In genomic region chr1:96346708-96347107, GRCh38 we compare ENCODE assay signal across 18 cellular contexts.
DNase-seq lines count a peak whose midpoint lies in the region; ATAC-seq, FAIRE-seq and TF ChIP-seq lines count a peak whose summit lies in the region.
"Had no signal": no experiment of that assay in that cellular context is flagged by ENCODE, and none has a peak within 500 bp of the region (broad histone marks: within the 10 kb centered on the region; RNA-seq: fewer than 3 reads in every experiment).

No MANE protein-coding gene starts in this region.

- H3K79me2 ChIP-seq in SK-N-SH (ENCODE audit: insufficient read depth) (no peaks in the 10 kb centered on the region), endothelial cell of umbilical vein (ENCODE audit: control insufficient read depth, insufficient read depth, low read length) (no peaks in the 10 kb centered on the region), smooth muscle cell (ENCODE audit: low read depth) (no peaks in the 10 kb centered on the region)

- H3K4me3 Mint-ChIP-seq in stimulated activated memory B cell treated with anti-CD40 and anti-IgM and Interleukin-4, amounts not matched to agents 10 μg/mL and 1 μg/mL and 100 μg/mL, for 72 hours: no peak overlapping the region
- H3K4me3 Mint-ChIP-seq: CD4-positive, CD25-positive, alpha-beta regulatory T cell; H9 had no signal

- H2AFZ ChIP-seq in SK-N-SH (ENCODE audit: low read depth) (no peak overlapping the region), endothelial cell of umbilical vein (ENCODE audit: low read depth, low read length) (no peak overlapping the region), smooth muscle cell (ENCODE audit: low read depth) (no peak overlapping the region)

- H3F3A ChIP-seq in SK-N-SH (replicated peaks; ENCODE audit: insufficient read depth): no peaks in the 10 kb centered on the region
- H3F3A ChIP-seq in smooth muscle cell (ENCODE audit: low read depth): no peaks in the 10 kb centered on the region

- POLR2A ChIA-PET in SK-N-SH (lab: Yijun Ruan, JAX) (no interaction called here), endothelial cell of umbilical vein (lab: Charles Lee) (no interaction called here)

- no peak overlapping the region for H3K4me2 ChIP-seq in SK-N-SH
- H3K4me2 ChIP-seq in endothelial cell of umbilical vein (ENCODE audit: insufficient read depth, low read length): no peak overlapping the region
- H3K4me2 ChIP-seq in smooth muscle cell: no peak overlapping the region

- no peaks in the 10 kb centered on the region for H3K4me1 Mint-ChIP-seq in stimulated activated memory B cell treated with anti-CD40 and anti-IgM and Interleukin-4, amounts not matched to agents 10 μg/mL and 1 μg/mL and 100 μg/mL, for 72 hours
- H3K4me1 Mint-ChIP-seq: CD4-positive, CD25-positive, alpha-beta regulatory T cell; H9 had no signal

- H3K9me3 ChIP-seq in SK-N-SH (no peaks in the 10 kb centered on the region), endothelial cell of umbilical vein (replicated peaks; ENCODE audit: control insufficient read depth, insufficient read depth, low read length) (no peaks in the 10 kb centered on the region), smooth muscle cell (replicated peaks; ENCODE audit: low read depth) (no peaks in the 10 kb centered on the region)
- H3K9me3 ChIP-seq: Caco-2 had no signal

- H3K27ac Mint-ChIP-seq in stimulated activated memory B cell treated with anti-CD40 and anti-IgM and Interleukin-4, amounts not matched to agents 10 μg/mL and 1 μg/mL and 100 μg/mL, for 72 hours: no peak overlapping the region
- H3K27ac Mint-ChIP-seq: CD4-positive, CD25-positive, alpha-beta regulatory T cell; H9 had no signal

- dilution Hi-C loops in endothelial cell of umbilical vein (cut with MboI; ENCODE audit: extremely low pct_ligation_motif_present, low sequenced_read_pairs): no loop called here

- no peak for TF ChIP-seq EP300 in SK-N-SH (IDR thresholded peaks at IDR 0.05; ENCODE audit: borderline replicate concordance in 1 of 2, low read depth in 1 of 2, low read length in 1 of 2)

- no peak overlapping the region for H3K4me3 ChIP-seq in SK-N-SH (ENCODE audit: low read depth in 2 of 2, low read length in 1 of 2)
- no peak overlapping the region for H3K4me3 ChIP-seq in endothelial cell of umbilical vein (replicated peaks in 1 of 3; ENCODE audit: insufficient read depth in 1 of 3, low read depth in 1 of 3, low read length in 3 of 3)
- no peak overlapping the region for H3K4me3 ChIP-seq in smooth muscle cell

- H3K9ac ChIP-seq in SK-N-SH: no peak overlapping the region
- no peak overlapping the region for H3K9ac ChIP-seq in endothelial cell of umbilical vein (replicated peaks; ENCODE audit: extremely low read depth, insufficient read depth, low read length)
- H3K9ac ChIP-seq in smooth muscle cell (ENCODE audit: low read depth): no peak overlapping the region

- no peaks in the 10 kb centered on the region for H3K9me2 ChIP-seq in SK-N-SH

- TF ChIP-seq POLR2A in endothelial cell of umbilical vein (IDR thresholded peaks at IDR 0.05; ENCODE audit: low read depth, low read length): no peak

- DNase-seq in SK-N-SH (no peak), OCI-M1 (lab: John Stamatoyannopoulos, UW) (peak; percentile 6), endothelial cell of umbilical vein (ENCODE audit: low read depth, low spot score) (peak; percentile 33), OCI-M2 (lab: John Stamatoyannopoulos, UW; ENCODE audit: unreplicated experiment) (no peak), smooth muscle cell (lab: John Stamatoyannopoulos, UW; ENCODE audit: unreplicated experiment) (no peak)
- DNase-seq: Caco-2; CD4-positive, CD25-positive, alpha-beta regulatory T cell; EL; H9; NCI-H1436; NCI-H2029; NCI-H510A; NCI-H82; SHP77 had no signal

- no peaks in the 10 kb centered on the region for H3K27me3 ChIP-seq in SK-N-SH (ENCODE audit: insufficient read depth)
- no peaks in the 10 kb centered on the region for H3K27me3 ChIP-seq in endothelial cell of umbilical vein (ENCODE audit: control insufficient read depth in 2 of 2, insufficient read depth in 2 of 2, low read length in 2 of 2)
- no peaks in the 10 kb centered on the region for H3K27me3 ChIP-seq in smooth muscle cell (ENCODE audit: low read depth)

- no peaks in the 10 kb centered on the region for H3K27me3 Mint-ChIP-seq in stimulated activated memory B cell treated with anti-CD40 and anti-IgM and Interleukin-4, amounts not matched to agents 10 μg/mL and 1 μg/mL and 100 μg/mL, for 72 hours
- H3K27me3 Mint-ChIP-seq: CD4-positive, CD25-positive, alpha-beta regulatory T cell had no signal

- H3K36me3 Mint-ChIP-seq in stimulated activated memory B cell treated with anti-CD40 and anti-IgM and Interleukin-4, amounts not matched to agents 10 μg/mL and 1 μg/mL and 100 μg/mL, for 72 hours: no peaks in the 10 kb centered on the region
- H3K36me3 Mint-ChIP-seq: CD4-positive, CD25-positive, alpha-beta regulatory T cell had no signal

- BruUV-seq in endothelial cell of umbilical vein (replicated peaks; lab: Mats Ljungman, UMichigan): no TSS peak

- intact Hi-C loops in endothelial cell of umbilical vein (cut with micrococcal nuclease): no loop called here

- CTCF ChIA-PET in SK-N-SH (lab: Yijun Ruan, JAX): no interaction called here
- CTCF ChIA-PET in endothelial cell of umbilical vein (lab: Charles Lee): interaction anchor here (0.6 to 1.4 kb wide), 6 partner anchors 12 to 250 kb away, joined by 3 to 5 read pairs (median 4); no protein-coding TSS in a partner anchor

- H3K4me1 ChIP-seq in SK-N-SH (ENCODE audit: control insufficient read depth in 1 of 2, insufficient read depth in 2 of 2, low read depth in 1 of 2, low read length in 1 of 2) (no peaks in the 10 kb centered on the region), endothelial cell of umbilical vein (ENCODE audit: control insufficient read depth, extremely low read depth, insufficient read depth, low read length) (no peaks in the 10 kb centered on the region), smooth muscle cell (ENCODE audit: low read depth) (no peaks in the 10 kb centered on the region)
- H3K4me1 ChIP-seq: Caco-2 had no signal

- TF ChIP-seq RAD21 in SK-N-SH (IDR thresholded peaks at IDR 0.05; ENCODE audit: low read length): peak; percentile 36

- FAIRE-seq in endothelial cell of umbilical vein (lab: Jason Lieb, UNC): no peak

- peaks cover 2% of the 10 kb centered on the region for H3K9me1 ChIP-seq in endothelial cell of umbilical vein (replicated peaks; ENCODE audit: control insufficient read depth, extremely low read depth, insufficient read depth, low read length)

- H3K36me3 ChIP-seq in SK-N-SH (replicated peaks in 1 of 2; ENCODE audit: control insufficient read depth in 1 of 2, insufficient read depth in 2 of 2, low read length in 1 of 2): no peaks in the 10 kb centered on the region
- H3K36me3 ChIP-seq in endothelial cell of umbilical vein (ENCODE audit: control insufficient read depth in 2 of 2, extremely low read depth in 1 of 2, insufficient read depth in 2 of 2, low read length in 2 of 2): no peaks in the 10 kb centered on the region
- no peaks in the 10 kb centered on the region for H3K36me3 ChIP-seq in smooth muscle cell (ENCODE audit: low read depth)

- ATAC-seq in SK-N-SH treated with all-trans-retinoic acid at 6 μM for 48 hours (no peak), GM21447 (IDR thresholded peaks at IDR 0.05; ENCODE audit: unreplicated experiment) (no peak)
- ATAC-seq in stimulated activated memory B cell treated with anti-CD40 and anti-IgM and Interleukin-4, amounts not matched to agents 10 μg/mL and 1 μg/mL and 100 μg/mL, for 72 hours: no peak

- H3K27ac ChIP-seq in SK-N-SH (ENCODE audit: low read depth in 2 of 2, low read length in 1 of 2) (no peak overlapping the region), endothelial cell of umbilical vein (ENCODE audit: insufficient read depth, low read depth, low read length) (no peak overlapping the region), smooth muscle cell (ENCODE audit: low read depth) (no peak overlapping the region)
- H3K27ac ChIP-seq: HL-60 had no signal

- H3K9me3 Mint-ChIP-seq in stimulated activated memory B cell treated with anti-CD40 and anti-IgM and Interleukin-4, amounts not matched to agents 10 μg/mL and 1 μg/mL and 100 μg/mL, for 72 hours: peaks cover 7% of the 10 kb centered on the region

- H4K20me1 ChIP-seq in SK-N-SH (ENCODE audit: insufficient read depth) (no peaks in the 10 kb centered on the region), endothelial cell of umbilical vein (replicated peaks; ENCODE audit: control insufficient read depth, extremely low read depth, insufficient read depth, low read length) (no peaks in the 10 kb centered on the region), smooth muscle cell (ENCODE audit: low read depth) (no peaks in the 10 kb centered on the region)

- TF ChIP-seq CTCF in SK-N-SH (IDR thresholded peaks at IDR 0.05) (peak; percentile 23; the same call in 1 of the 2 replicates), endothelial cell of umbilical vein (IDR thresholded peaks at IDR 0.05; ENCODE audit: extremely low read depth in 1 of 2, insufficient read depth in 1 of 2, low read depth in 1 of 2, low read length in 2 of 2) (peak in 1 of 2 donors; percentile 12), smooth muscle cell (IDR thresholded peaks at IDR 0.05; ENCODE audit: borderline replicate concordance, insufficient read depth, poor library complexity, severe bottlenecking) (no peak)

TF ChIP-seq in SK-N-SH treated with all-trans-retinoic acid at 6 μM for 48 hours, 23 proteins besides CTCF, POLR2A, EP300 and RAD21 (continues in another document):
- TF ChIP-seq OSR1 (CRISPR knock-in tag; IDR thresholded peaks at IDR 0.05) (no peak), ZFP30 (CRISPR knock-in tag; IDR thresholded peaks at IDR 0.05) (no peak), RARB (CRISPR knock-in tag; IDR thresholded peaks at IDR 0.05) (no peak), ARNTL (CRISPR knock-in tag; IDR thresholded peaks at IDR 0.05; ENCODE audit: borderline replicate concordance, low read depth) (no peak)

TF ChIP-seq in endothelial cell of umbilical vein, 7 proteins besides CTCF, POLR2A, EP300 and RAD21:
- TF ChIP-seq FOS (IDR thresholded peaks at IDR 0.05; ENCODE audit: borderline replicate concordance, insufficient read depth, low read length): no peak
- no peak for TF ChIP-seq GATA2 (IDR thresholded peaks at IDR 0.05; ENCODE audit: insufficient read depth, insufficient read length, low read depth, low read length)
- TF ChIP-seq POLR2AphosphoS5 (IDR thresholded peaks at IDR 0.05; ENCODE audit: insufficient read depth, low read depth, low read length): no peak

Comparison
In these comparisons a context has a peak if more than half of its experiments do, and no peak if none do; other contexts are left out.
1. DNase-seq: peak in OCI-M1 (single experiment) and endothelial cell of umbilical vein (single experiment); none in SK-N-SH (single experiment), OCI-M2 (single experiment) and smooth muscle cell (single experiment).